24 cellular contexts compared by ENCODE assay signal in genomic region chr1:4122513-4123160, GRCh38.
"Had no signal": no experiment of that assay in that cellular context is flagged by ENCODE, and none has a peak within 500 bp of the region (broad histone marks: within the 10 kb centered on the region; RNA-seq: fewer than 3 reads in every experiment).

No MANE protein-coding gene starts in this region.

- H3K9me3 ChIP-seq: gastrocnemius medialis had no signal

- H3K36me3 ChIP-seq: brain microvascular endothelial cell, esophagus muscularis mucosa, gastrocnemius medialis had no signal

- H3K27me3 ChIP-seq: brain microvascular endothelial cell, foreskin keratinocyte, gastrocnemius medialis had no signal

- H3K4me1 ChIP-seq: esophagus muscularis mucosa, foreskin keratinocyte, gastrocnemius medialis had no signal

- H3K27ac ChIP-seq: brain microvascular endothelial cell, esophagus muscularis mucosa, foreskin keratinocyte, gastrocnemius medialis, VCaP had no signal

- DNase-seq: activated CD4-positive, alpha-beta memory T cell treated with anti-CD3 and anti-CD28 coated beads, Interleukin-2, amount 10 ng/mL, durations not matched to agents 7 days and 5 days; activated CD4-positive, alpha-beta T cell treated with anti-CD3 and anti-CD28 coated beads for 1 hour; activated CD4-positive, alpha-beta T cell treated with anti-CD3 and anti-CD28 coated beads for 4 hours; activated CD4-positive, alpha-beta T cell treated with anti-CD3 and anti-CD28 coated beads, Interleukin-2, amount 10 ng/mL, durations not matched to agents 7 days and 5 days; activated CD4-positive, alpha-beta T cell treated with anti-CD3 and anti-CD28 coated beads, Interleukin-2, amount 50 U/mL, for 4 hours; activated CD8-positive, alpha-beta memory T cell treated with anti-CD3 and anti-CD28 coated beads, Interleukin-2, amount 50 U/mL, for 48 hours; activated naive CD4-positive, alpha-beta T cell treated with anti-CD3 and anti-CD28 coated beads for 36 hours; activated T-cell treated with anti-CD3 and anti-CD28 coated beads for 4 hours; activated T-cell treated with anti-CD3 and anti-CD28 coated beads, Interleukin-2, amount 50 U/mL, for 24 hours; activated T-cell treated with anti-CD3 and anti-CD28 coated beads, Interleukin-2, amount 50 U/mL, for 72 hours; amniotic stem cell; anterior cingulate cortex; brain microvascular endothelial cell; cortex of kidney; dermis blood vessel endothelial cell; effector CD4-positive, alpha-beta T cell; effector memory CD8-positive, alpha-beta T cell; erythroblast; foreskin keratinocyte; gastrocnemius medialis; T-helper 2 cell had no signal

- H3K4me3 ChIP-seq: esophagus muscularis mucosa, gastrocnemius medialis had no signal

- ATAC-seq: activated T-cell treated with anti-CD3 and anti-CD28 coated beads, Interleukin-2, amount 50 U/mL, for 72 hours; effector memory CD8-positive, alpha-beta T cell; foreskin keratinocyte; gastrocnemius medialis; WTC11 had no signal
